ENCODE assay signal across 9 cellular contexts in genomic region chr19:4229179-4229931, GRCh38. TPM values are rescaled to one million over a fixed set of nuclear protein-coding genes. Genes with fewer than 3 reads are reported as not detected.
DNase-seq lines count a peak whose midpoint lies in the region; ATAC-seq and TF ChIP-seq lines count a peak whose summit lies in the region.
"Had no signal": no experiment of that assay in that cellular context is flagged by ENCODE, and none has a peak within 500 bp of the region (broad histone marks: within the 10 kb centered on the region; RNA-seq: fewer than 3 reads in every experiment).

EBI3 (plus strand) TSS chr19:4229523; CDS start chr19:4229551, 28 bp downstream.

- H3K4me1 ChIP-seq in upper lobe of left lung: peaks cover 5 to 11% (median 7%) of the 10 kb centered on the region in 4 donors

- DNase-seq in EH (ENCODE audit: low read depth): peak; percentile 62
- peak; percentile 67 to 80 for DNase-seq in activated naive CD4-positive, alpha-beta T cell treated with anti-CD3 and anti-CD28 coated beads, Interleukin-2, amount 50 U/mL, for 72 hours (ENCODE audit: low spot score in 2 of 2)
- no peak for DNase-seq in left lobe of liver (ENCODE audit: low spot score)
- peak; percentile 28 to 72 for DNase-seq in upper lobe of left lung
- no peak for DNase-seq in NCI-H128 (lab: John Stamatoyannopoulos, UW; ENCODE audit: unreplicated experiment)
- DNase-seq in SKM-1 (lab: John Stamatoyannopoulos, UW; ENCODE audit: unreplicated experiment): no peak

- WGBS in upper lobe of left lung, 2 donors: 15 to 20% methylated on average over 18 to 19 of the region's 19 CpGs

- H3K27ac ChIP-seq in upper lobe of left lung: peak within 1 kb of the TSS in 1 of 4 donors; percentile 39

- peak within 1 kb of the TSS in 1 of 2 donors; percentile 25 for H3K27ac Mint-ChIP-seq in activated naive CD4-positive, alpha-beta T cell treated with anti-CD3 and anti-CD28 coated beads, Interleukin-2, amount 50 U/mL, for 72 hours

- ATAC-seq in GM19452 (IDR thresholded peaks at IDR 0.05; ENCODE audit: unreplicated experiment) (peak; percentile 59), HG03571 (IDR thresholded peaks at IDR 0.05; ENCODE audit: unreplicated experiment) (peak; percentile 58), left lobe of liver (peak; percentile 58), upper lobe of left lung (ENCODE audit: low FRiP score in 2 of 2) (peak in 1 of 2 donors; percentile 31)
- ATAC-seq in activated naive CD4-positive, alpha-beta T cell treated with anti-CD3 and anti-CD28 coated beads, Interleukin-2, amount 50 U/mL, for 72 hours: peak; percentile 86 to 89

- no peaks in the 10 kb centered on the region for H3K9me3 ChIP-seq in upper lobe of left lung

- H3K4me3 ChIP-seq in upper lobe of left lung: peak within 1 kb of the TSS in 2 of 4 donors; percentile 20 to 21
- H3K4me3 ChIP-seq: lung had no signal

- TF ChIP-seq EP300 in upper lobe of left lung (IDR thresholded peaks at IDR 0.05): no peak

- no peak for TF ChIP-seq CTCF in upper lobe of left lung (IDR thresholded peaks at IDR 0.05)

- no peaks in the 10 kb centered on the region for H3K36me3 Mint-ChIP-seq in activated naive CD4-positive, alpha-beta T cell treated with anti-CD3 and anti-CD28 coated beads, Interleukin-2, amount 50 U/mL, for 72 hours

- no peaks in the 10 kb centered on the region for H3K9me3 Mint-ChIP-seq in activated naive CD4-positive, alpha-beta T cell treated with anti-CD3 and anti-CD28 coated beads, Interleukin-2, amount 50 U/mL, for 72 hours

- H3K36me3 ChIP-seq in upper lobe of left lung: no peaks in the 10 kb centered on the region

- peaks cover 0 to 17% (median 2%) of the 10 kb centered on the region in 4 donors for H3K27me3 ChIP-seq in upper lobe of left lung

- TF ChIP-seq POLR2A in upper lobe of left lung (IDR thresholded peaks at IDR 0.05): no peak

RNA-seq across cellular contexts. Expression of gene EBI3, which starts in this region (rescaled TPM):
- total RNA-seq in activated naive CD4-positive, alpha-beta T cell treated with anti-CD3 and anti-CD28 coated beads, Interleukin-2, amount 50 U/mL, for 72 hours: 10 to 100 TPM in 1 of 2 donors, 1 to 10 TPM in 1; 1.4 to 34.9 TPM
- total RNA-seq in left lobe of liver (1.3 TPM), upper lobe of left lung (1 to 10 TPM; 1.7 to 7.4 (median 2.5) TPM)

Comparison
In these comparisons a context has a peak if more than half of its experiments do, and no peak if none do; other contexts are left out.
1. DNase-seq: peak in EH (single experiment), activated naive CD4-positive, alpha-beta T cell treated with anti-CD3 and anti-CD28 coated beads, Interleukin-2, amount 50 U/mL, for 72 hours (2 of 2) and upper lobe of left lung (2 of 2); none in left lobe of liver (single experiment), NCI-H128 (single experiment) and SKM-1 (single experiment).